In the genomic region with DNA sequence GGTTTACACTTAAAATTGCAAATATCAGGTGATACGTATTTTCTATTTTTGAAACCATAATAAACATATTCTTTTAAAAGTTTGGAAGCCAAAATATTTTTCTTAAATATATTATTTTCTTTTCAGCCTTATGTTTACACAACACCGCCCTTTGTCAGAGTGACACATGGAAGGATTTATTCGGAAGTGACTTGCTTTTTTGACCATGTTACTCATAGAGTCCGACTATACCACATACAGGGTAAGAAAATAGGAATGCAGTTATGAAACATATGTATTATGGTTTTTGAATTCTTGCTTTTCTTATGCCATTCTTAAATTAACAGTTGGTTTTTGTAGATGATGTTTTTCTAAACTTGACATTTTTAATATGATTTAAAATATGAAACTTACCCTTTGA, we compare ENCODE assay signal across 23 cellular contexts.
DNase-seq lines count a peak whose midpoint lies in the region; ATAC-seq, FAIRE-seq and TF ChIP-seq lines count a peak whose summit lies in the region.
"Had no signal": no experiment of that assay in that cellular context is flagged by ENCODE, and none has a peak within 500 bp of the region (broad histone marks: within the 10 kb centered on the region; RNA-seq: fewer than 3 reads in every experiment).

No MANE protein-coding gene starts in this region.

- H3K4me1 ChIP-seq in Panc1 (ENCODE audit: control insufficient read depth, insufficient read depth, low read length): no peaks in the 10 kb centered on the region
- H3K4me1 ChIP-seq: gastroesophageal sphincter had no signal

- H3K27me3 ChIP-seq in Panc1 (ENCODE audit: control insufficient read depth, insufficient read depth, low read length): no peaks in the 10 kb centered on the region
- H3K27me3 ChIP-seq: gastroesophageal sphincter, ovary had no signal

- in situ Hi-C loops in Panc1 (cut with HindIII; ENCODE audit: low pct_unique_long_range_greater_than_20kb, low sequenced_read_pairs): no loop called here

- no peak overlapping the region for H3K27ac ChIP-seq in Panc1 (ENCODE audit: low read length)
- H3K27ac ChIP-seq: gastroesophageal sphincter, KMS-11, ovary had no signal

- peak; percentile 53 for FAIRE-seq in endometrium (lab: Jason Lieb, UNC)
- FAIRE-seq in urothelium cell line (lab: Jason Lieb, UNC): no peak
- FAIRE-seq: H1 had no signal

- POLR2A ChIA-PET in Panc1 (lab: Charles Lee): no interaction called here

- no peaks in the 10 kb centered on the region for H3K9me3 ChIP-seq in Panc1 (ENCODE audit: control insufficient read depth, insufficient read depth, low read depth, low read length)
- H3K9me3 ChIP-seq: gastroesophageal sphincter, ovary had no signal

- no TSS peak for BruUV-seq in Panc1 (replicated peaks; lab: Mats Ljungman, UMichigan)

- TF ChIP-seq CTCF in Panc1 (IDR thresholded peaks at IDR 0.05): no peak

- intact Hi-C loops in Panc1 (cut with micrococcal nuclease; ENCODE audit: unreplicated experiment): no loop called here

- no peak overlapping the region for H3K4me3 ChIP-seq in Panc1 (ENCODE audit: low read depth in 2 of 2, low read length in 2 of 2)
- H3K4me3 ChIP-seq: gastroesophageal sphincter, ovary had no signal

- no peaks in the 10 kb centered on the region; the same call in 1 of the 2 replicates for H3K36me3 ChIP-seq in Panc1 (ENCODE audit: control insufficient read depth, insufficient read depth, low read length)
- H3K36me3 ChIP-seq: ovary had no signal

- DNase-seq in EL: peak; percentile 63
- peak; percentile 36 for DNase-seq in Panc1 (ENCODE audit: low read depth, low spot score)
- DNase-seq in non-pigmented ciliary epithelial cell (ENCODE audit: low read depth): peak; percentile 69
- DNase-seq in cortex of kidney (lab: John Stamatoyannopoulos, UW): no peak
- DNase-seq in urothelium cell line (ENCODE audit: low spot score): no peak
- DNase-seq in NCI-H345 treated with DMSO at 0.1 percent for 48 hours (lab: John Stamatoyannopoulos, UW; ENCODE audit: unreplicated experiment): no peak
- DNase-seq: activated CD4-positive, CD25-positive, alpha-beta regulatory T cell treated with anti-CD3 and anti-CD28 coated beads, Interleukin-2, amount 50 U/mL, for 72 hours; activated naive CD4-positive, alpha-beta T cell treated with Interleukin-2 at 50 U/mL for 16 hours; activated T-cell treated with anti-CD3 and anti-CD28 coated beads, Interleukin-2, amount 50 U/mL, for 24 hours; aorta; NCI-H1048; NCI-H2029; NCI-H345; NK-92 treated with Interleukin-12 subunit alpha and Interleukin-12 subunit beta, amount 100 ng/mL, for 24 hours; ovary; right cardiac atrium; RPMI8226 had no signal

- CTCF ChIA-PET in Panc1 (lab: Charles Lee): no interaction called here

- ATAC-seq in Panc1: no peak
- ATAC-seq in GM21367 (IDR thresholded peaks at IDR 0.05; ENCODE audit: unreplicated experiment): no peak
- ATAC-seq: gastroesophageal sphincter; right cardiac atrium; stimulated activated memory B cell treated with anti-CD40 and anti-IgM and Interleukin-4, amounts not matched to agents 10 μg/mL and 1 μg/mL and 100 μg/mL, for 72 hours had no signal

Comparison
In these comparisons a context has a peak if more than half of its experiments do, and no peak if none do; other contexts are left out.
1. DNase-seq: peak in EL (single experiment), Panc1 (single experiment) and non-pigmented ciliary epithelial cell (single experiment); none in cortex of kidney (single experiment), urothelium cell line (single experiment) and NCI-H345 treated with DMSO at 0.1 percent for 48 hours (single experiment).